Comparison of ENCODE assay signal across 8 cellular contexts in the genomic region with DNA sequence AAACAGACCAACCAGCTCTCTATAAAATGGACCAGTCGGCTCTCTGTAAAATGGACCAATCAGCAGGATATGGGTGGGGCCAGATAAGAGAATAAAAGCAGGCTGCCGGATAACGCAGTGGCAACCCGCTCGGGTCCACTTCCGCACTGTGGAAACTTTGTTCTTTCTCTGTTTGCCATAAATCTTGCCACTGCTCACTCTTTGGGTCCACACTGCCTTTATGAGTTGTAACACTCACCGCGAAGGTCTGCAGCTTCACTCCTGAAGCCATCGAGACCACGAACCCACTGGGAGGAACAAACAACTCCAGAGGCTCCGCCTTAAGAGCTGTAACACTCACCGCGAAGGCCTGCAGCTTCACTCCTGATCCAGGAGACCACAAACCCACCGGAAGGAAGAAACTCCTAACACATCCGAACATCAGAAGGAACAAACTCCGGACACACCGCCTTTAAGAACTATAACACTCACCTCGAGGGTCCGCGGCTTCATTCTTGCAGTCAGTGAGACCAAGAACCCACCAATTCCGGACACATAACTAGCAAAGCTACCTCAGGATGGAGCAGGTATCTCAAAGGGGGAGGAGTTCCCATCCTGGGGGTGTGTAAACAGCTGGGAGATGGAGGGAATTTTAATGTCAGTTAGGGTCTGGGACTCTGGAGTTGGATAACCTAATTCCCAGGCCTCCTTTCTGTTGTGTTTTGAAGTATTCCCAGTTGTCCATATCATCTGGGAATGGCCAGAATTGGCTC. TPM values are rescaled to one million over a fixed set of nuclear protein-coding genes. Genes with fewer than 3 reads are reported as not detected.
DNase-seq lines count a peak whose midpoint lies in the region; ATAC-seq and TF ChIP-seq lines count a peak whose summit lies in the region.
"Not testable (repeated sequence)": the region's sequence is repeated elsewhere in the genome, so short reads cannot be mapped to it uniquely, and the experiment has no call there.

No MANE protein-coding gene starts in this region.

- H3K27me3 ChIP-seq in stomach: not testable (repeated sequence)

- not testable (repeated sequence) for H3K9me3 ChIP-seq in stomach

- not testable (repeated sequence) for TF ChIP-seq POLR2A in stomach (IDR thresholded peaks at IDR 0.05)

- H3K27me3 Mint-ChIP-seq in activated T-cell treated with anti-CD3 and anti-CD28 coated beads, Interleukin-2, amount 50 U/mL, for 4 hours (ENCODE audit: low read depth): not testable (repeated sequence)

- DNase-seq in CMK (ENCODE audit: low read depth): peak; percentile 45
- DNase-seq in T follicular helper cell (ENCODE audit: low read depth): peak; percentile 25
- peak; percentile 4 to 17 for DNase-seq in activated CD4-positive, alpha-beta T cell treated with anti-CD3 and anti-CD28 coated beads for 4 hours
- DNase-seq in activated T-cell treated with anti-CD3 and anti-CD28 coated beads, Interleukin-2, amount 50 U/mL, for 4 hours; stomach: not testable (repeated sequence)
- peak; percentile 3 for DNase-seq in activated naive CD8-positive, alpha-beta T cell treated with anti-CD3 and anti-CD28 coated beads, Interleukin-2, amount 50 U/mL, for 16 hours (ENCODE audit: low read depth, low spot score)
- DNase-seq in islet precursor cell: peak; percentile 15
- peak; percentile 6 to 34 (median 25) for DNase-seq in stimulated activated CD4-positive, alpha-beta T cell treated with anti-CD3 and anti-CD28 coated beads, Interleukin-12 subunit alpha, Interleukin-12 subunit beta, amount 100 ng/mL, for 48 hours (ENCODE audit: low read depth in 2 of 3, low spot score in 1 of 3)

- not testable (repeated sequence) for H3K9me3 Mint-ChIP-seq in activated T-cell treated with anti-CD3 and anti-CD28 coated beads, Interleukin-2, amount 50 U/mL, for 4 hours

- H3K4me1 ChIP-seq in stomach: peaks cover 0 to 13% (median 4%) of the 10 kb centered on the region in 4 donors

- H3K36me3 Mint-ChIP-seq in activated T-cell treated with anti-CD3 and anti-CD28 coated beads, Interleukin-2, amount 50 U/mL, for 4 hours (ENCODE audit: insufficient read depth): not testable (repeated sequence)

- 75 to 86% (median 83%) methylated on average over 21 of the region's 21 CpGs for WGBS in stomach, 5 donors

- H3K4me3 Mint-ChIP-seq in activated T-cell treated with anti-CD3 and anti-CD28 coated beads, Interleukin-2, amount 50 U/mL, for 4 hours: peak overlapping the region; percentile 79

- TF ChIP-seq EP300 in stomach (IDR thresholded peaks at IDR 0.05): not testable (repeated sequence)

- peak; percentile 64 to 72 for ATAC-seq in activated T-cell treated with anti-CD3 and anti-CD28 coated beads, Interleukin-2, amount 50 U/mL, for 4 hours

- intact Hi-C loops in stomach (cut with DNase I; ENCODE audit: low total_unique reads): not testable (repeated sequence)

- peaks cover 15% of the 10 kb centered on the region for H3K4me1 Mint-ChIP-seq in activated T-cell treated with anti-CD3 and anti-CD28 coated beads, Interleukin-2, amount 50 U/mL, for 4 hours (ENCODE audit: low read depth)

- peaks cover 0 to 51% (median 48%) of the 10 kb centered on the region in 4 donors for H3K36me3 ChIP-seq in stomach

- H3K27ac ChIP-seq in stomach: not testable (repeated sequence)

- not testable (repeated sequence) for TF ChIP-seq CTCF in stomach (IDR thresholded peaks at IDR 0.05)

- H3K4me3 ChIP-seq in stomach: peak overlapping the region in 3 of 4 donors; percentile 2 to 9 (median 2)

RNA-seq across cellular contexts. Expression of a gene that starts 58.1 kb away (rescaled TPM):
- 10 to 100 TPM; 12.8 to 15.1 (median 14.7) TPM for total RNA-seq in activated T-cell treated with anti-CD3 and anti-CD28 coated beads, Interleukin-2, amount 50 U/mL, for 4 hours
- total RNA-seq in stomach: 10 to 100 TPM in 4 of 5 donors, 1 to 10 TPM in 1; 2.3 to 29.9 (median 25.0) TPM
- 1 to 10 TPM; 8.3 to 9.5 (median 9.0) TPM for polyA plus RNA-seq in stomach

RNA-seq across cellular contexts. Expression of a gene that starts 58.5 kb away (rescaled TPM):
- 10 to 100 TPM; 48.1 to 50.9 (median 48.1) TPM for total RNA-seq in activated T-cell treated with anti-CD3 and anti-CD28 coated beads, Interleukin-2, amount 50 U/mL, for 4 hours
- total RNA-seq in stomach: 10 to 100 TPM; 15.6 to 90.4 (median 37.5) TPM
- polyA plus RNA-seq in stomach: 1 to 10 TPM; 5.5 to 6.7 (median 6.3) TPM
